In the genomic region with DNA sequence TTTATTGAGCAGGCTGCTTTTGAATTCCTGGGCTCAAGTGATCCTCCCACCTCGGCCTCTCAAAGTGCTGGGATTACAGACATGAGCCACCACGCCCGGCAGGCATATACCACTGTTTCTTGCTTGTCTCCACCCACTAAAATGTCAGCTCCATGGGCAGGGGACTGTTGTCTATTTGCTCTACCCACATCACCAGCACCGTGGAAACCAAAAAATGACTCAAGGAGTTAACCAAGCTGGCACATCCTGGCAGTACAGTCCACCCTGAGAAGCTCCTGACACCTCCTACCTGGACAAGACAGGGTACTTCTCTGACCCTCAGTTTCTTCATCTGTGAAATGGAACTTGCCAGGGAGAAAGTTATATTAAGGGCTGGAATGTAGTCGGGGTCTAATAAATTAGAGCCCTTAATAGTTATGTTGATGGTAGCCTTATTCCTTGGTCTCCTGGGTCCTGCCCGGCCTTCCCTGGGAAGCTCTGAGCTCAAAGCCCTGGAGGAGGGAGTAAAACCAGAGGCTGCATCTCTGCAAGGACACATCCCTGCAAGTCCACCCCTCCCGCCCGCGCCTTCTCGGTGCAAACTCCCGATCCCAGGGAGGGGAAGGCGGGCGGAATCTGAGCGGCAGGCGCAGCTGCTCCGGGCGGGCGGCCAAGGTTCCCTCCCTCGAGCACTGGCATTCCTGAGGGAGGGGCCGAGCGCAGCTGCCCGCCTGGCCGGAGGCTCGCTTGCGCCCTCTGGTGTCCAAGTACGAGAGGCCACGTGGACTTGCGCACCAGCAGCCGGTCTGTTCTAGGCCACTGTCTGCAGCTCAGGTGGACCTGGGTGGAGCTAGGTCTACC, we compare ENCODE assay signal across 9 cellular contexts. TPM values are rescaled to one million over a fixed set of nuclear protein-coding genes. Genes with fewer than 3 reads are reported as not detected.
DNase-seq lines count a peak whose midpoint lies in the region; ATAC-seq and TF ChIP-seq lines count a peak whose summit lies in the region.
"Had no signal": no experiment of that assay in that cellular context is flagged by ENCODE, and none has a peak within 500 bp of the region (broad histone marks: within the 10 kb centered on the region; RNA-seq: fewer than 3 reads in every experiment).

No MANE protein-coding gene starts in this region.

- no peaks in the 10 kb centered on the region for H3K9me3 Mint-ChIP-seq in naive thymus-derived CD4-positive, alpha-beta T cell
- H3K9me3 Mint-ChIP-seq: stimulated activated naive CD8-positive, alpha-beta T cell treated with anti-CD3 and anti-CD28 coated beads, Interleukin-15, Interleukin-2, amounts not matched to agents 100 ng/mL and 50 ng/mL, for 24 hours had no signal

- H3K4me3 Mint-ChIP-seq in naive thymus-derived CD4-positive, alpha-beta T cell: no peak overlapping the region
- H3K4me3 Mint-ChIP-seq: stimulated activated naive CD8-positive, alpha-beta T cell treated with anti-CD3 and anti-CD28 coated beads, Interleukin-15, Interleukin-2, amounts not matched to agents 100 ng/mL and 50 ng/mL, for 24 hours had no signal

- H3K27me3 Mint-ChIP-seq in naive thymus-derived CD4-positive, alpha-beta T cell: peaks cover 4 to 25% (median 14%) of the 10 kb centered on the region in 5 donors

- no peak overlapping the region for H3K27ac ChIP-seq in esophagus muscularis mucosa (replicated peaks in 1 of 4)
- H3K27ac ChIP-seq in naive thymus-derived CD4-positive, alpha-beta T cell (ENCODE audit: low read depth, low read length): no peak overlapping the region

- no peaks in the 10 kb centered on the region for H3K36me3 ChIP-seq in esophagus muscularis mucosa
- H3K36me3 ChIP-seq in naive thymus-derived CD4-positive, alpha-beta T cell (ENCODE audit: control insufficient read depth in 2 of 3, insufficient read depth in 3 of 3, low read length in 3 of 3): no peaks in the 10 kb centered on the region

- peak; percentile 91 for ATAC-seq in naive thymus-derived CD4-positive, alpha-beta T cell
- no peak for ATAC-seq in HG02759 (IDR thresholded peaks at IDR 0.05; ENCODE audit: unreplicated experiment)

- WGBS in esophagus muscularis mucosa: 14% methylated on average over 18 of the region's 29 CpGs

- POLR2A ChIA-PET in naive thymus-derived CD4-positive, alpha-beta T cell (lab: Charles Lee): no interaction called here

- CTCF ChIA-PET in naive thymus-derived CD4-positive, alpha-beta T cell (lab: Charles Lee): interaction anchor here (0.9 to 2.8 kb wide), 3 partner anchors 96 to 223 kb away, joined by 3 to 27 read pairs (median 4); no protein-coding TSS in a partner anchor

- peaks cover 0 to 4% (median 0%) of the 10 kb centered on the region in 7 donors for H3K4me1 Mint-ChIP-seq in naive thymus-derived CD4-positive, alpha-beta T cell

- H3K27me3 ChIP-seq in esophagus muscularis mucosa: peaks cover 0 to 35% (median 0%) of the 10 kb centered on the region in 4 donors
- H3K27me3 ChIP-seq in naive thymus-derived CD4-positive, alpha-beta T cell (ENCODE audit: control insufficient read depth in 2 of 2, insufficient read depth in 2 of 2, low read length in 2 of 2): no peaks in the 10 kb centered on the region

- H3K27ac Mint-ChIP-seq in naive thymus-derived CD4-positive, alpha-beta T cell: no peak overlapping the region
- H3K27ac Mint-ChIP-seq: stimulated activated naive CD8-positive, alpha-beta T cell treated with anti-CD3 and anti-CD28 coated beads, Interleukin-15, Interleukin-2, amounts not matched to agents 100 ng/mL and 50 ng/mL, for 24 hours had no signal

- peaks cover 0 to 3% (median 0%) of the 10 kb centered on the region in 5 donors for H3K36me3 Mint-ChIP-seq in naive thymus-derived CD4-positive, alpha-beta T cell

- H3K9me3 ChIP-seq in esophagus muscularis mucosa: no peaks in the 10 kb centered on the region
- no peaks in the 10 kb centered on the region for H3K9me3 ChIP-seq in naive thymus-derived CD4-positive, alpha-beta T cell (ENCODE audit: control insufficient read depth in 2 of 3, low read length in 3 of 3)

- intact Hi-C loops in esophagus muscularis mucosa (cut with DNase I): loop anchor here (1.0 kb wide), 1 partner anchor 96 kb away; no protein-coding TSS in a partner anchor
- intact Hi-C loops in naive thymus-derived CD4-positive, alpha-beta T cell (cut with micrococcal nuclease): loop anchor here (1.0 to 10.0 kb wide), 6 partner anchors 93 to 893 kb away; a partner anchor contains a TSS

- peak; percentile 93 to 95 (median 94) for TF ChIP-seq CTCF in esophagus muscularis mucosa (IDR thresholded peaks at IDR 0.05)

- peaks cover 6 to 7% (median 7%) of the 10 kb centered on the region in 4 donors for H3K4me1 ChIP-seq in esophagus muscularis mucosa
- H3K4me1 ChIP-seq in naive thymus-derived CD4-positive, alpha-beta T cell (ENCODE audit: control insufficient read depth in 2 of 2, insufficient read depth in 2 of 2, low read length in 2 of 2): no peaks in the 10 kb centered on the region

- TF ChIP-seq POLR2A in esophagus muscularis mucosa (IDR thresholded peaks at IDR 0.05; ENCODE audit: low read depth): no peak

- DNase-seq in GM04504 (ENCODE audit: low read depth) (peak; percentile 83), OCI-M2 (lab: John Stamatoyannopoulos, UW; ENCODE audit: unreplicated experiment) (peak; percentile 99), activated T-cell treated with anti-CD3 and anti-CD28 coated beads for 48 hours (ENCODE audit: low read depth) (peak; percentile 82), esophagus muscularis mucosa (ENCODE audit: extremely low spot score) (peak; percentile 98)
- DNase-seq in Jurkat, Clone E6-1 (ENCODE audit: low read depth, low spot score): peak; percentile 52
- DNase-seq in naive thymus-derived CD4-positive, alpha-beta T cell: peak; percentile 35 to 87 (median 59)
- DNase-seq in stimulated activated CD8-positive, alpha-beta memory T cell treated with anti-CD3 and anti-CD28 coated beads, Interleukin-7, amount 100 ng/mL, for 4 hours (ENCODE audit: low read depth in 2 of 2): peak; percentile 21 to 56

- no peak overlapping the region for H3K4me3 ChIP-seq in Jurkat, Clone E6-1 (ENCODE audit: low read length)
- peak overlapping the region in 1 of 4 donors; percentile 11 for H3K4me3 ChIP-seq in esophagus muscularis mucosa
- no peak overlapping the region for H3K4me3 ChIP-seq in naive thymus-derived CD4-positive, alpha-beta T cell (ENCODE audit: low read length)

- TF ChIP-seq EP300 in esophagus muscularis mucosa (IDR thresholded peaks at IDR 0.05): no peak

RNA-seq across cellular contexts. Expression of a gene that starts 14.1 kb away (rescaled TPM):
- not detected for polyA plus RNA-seq in Jurkat, Clone E6-1 (2012; ENCODE audit: insufficient read depth, insufficient read length)
- total RNA-seq in esophagus muscularis mucosa: not detected
- total RNA-seq in naive thymus-derived CD4-positive, alpha-beta T cell: not detected
- polyA plus RNA-seq in naive thymus-derived CD4-positive, alpha-beta T cell: not detected

RNA-seq across cellular contexts. Expression of a gene that starts 17.1 kb away (rescaled TPM):
- not detected for polyA plus RNA-seq in Jurkat, Clone E6-1 (2012; ENCODE audit: insufficient read depth, insufficient read length)
- 10 to 100 TPM; 12.9 to 29.1 (median 19.5) TPM for total RNA-seq in esophagus muscularis mucosa
- 1 to 10 TPM in 1 of 5 experiments, under 1 TPM in 3, not detected in 1; 0.05 to 1.9 (median 0.09) TPM for total RNA-seq in naive thymus-derived CD4-positive, alpha-beta T cell
- not detected for polyA plus RNA-seq in naive thymus-derived CD4-positive, alpha-beta T cell

RNA-seq across cellular contexts. Expression of a gene that starts 58.7 kb away (rescaled TPM):
- 35.4 TPM for polyA plus RNA-seq in Jurkat, Clone E6-1 (2012; ENCODE audit: insufficient read depth, insufficient read length)
- 10 to 100 TPM; 17.4 to 34.9 (median 26.1) TPM for total RNA-seq in esophagus muscularis mucosa
- 100 to 1,000 TPM in 3 of 5 experiments, 10 to 100 TPM in 2; 67.8 to 112 (median 102) TPM for total RNA-seq in naive thymus-derived CD4-positive, alpha-beta T cell
- polyA plus RNA-seq in naive thymus-derived CD4-positive, alpha-beta T cell: 10 to 100 TPM; 37.0 to 52.0 TPM

Comparison
In these comparisons a context has a peak if more than half of its experiments do, and no peak if none do; other contexts are left out.
1. DNase-seq: peak in every context shown above with its lines; median percentile 99 in OCI-M2; 98 in esophagus muscularis mucosa; 83 in GM04504; 82 in activated T-cell treated with anti-CD3 and anti-CD28 coated beads for 48 hours; 59 in naive thymus-derived CD4-positive, alpha-beta T cell; 52 in Jurkat, Clone E6-1; 38 in stimulated activated CD8-positive, alpha-beta memory T cell treated with anti-CD3 and anti-CD28 coated beads, Interleukin-7, amount 100 ng/mL, for 4 hours.
2. RNA of a gene that starts 17.1 kb away (total RNA-seq): 12.9 to 29.1 TPM in esophagus muscularis mucosa; 0.05 to 1.9 TPM in naive thymus-derived CD4-positive, alpha-beta T cell; every median in the first group is over 4 times any median in the second.